In the genomic region with DNA sequence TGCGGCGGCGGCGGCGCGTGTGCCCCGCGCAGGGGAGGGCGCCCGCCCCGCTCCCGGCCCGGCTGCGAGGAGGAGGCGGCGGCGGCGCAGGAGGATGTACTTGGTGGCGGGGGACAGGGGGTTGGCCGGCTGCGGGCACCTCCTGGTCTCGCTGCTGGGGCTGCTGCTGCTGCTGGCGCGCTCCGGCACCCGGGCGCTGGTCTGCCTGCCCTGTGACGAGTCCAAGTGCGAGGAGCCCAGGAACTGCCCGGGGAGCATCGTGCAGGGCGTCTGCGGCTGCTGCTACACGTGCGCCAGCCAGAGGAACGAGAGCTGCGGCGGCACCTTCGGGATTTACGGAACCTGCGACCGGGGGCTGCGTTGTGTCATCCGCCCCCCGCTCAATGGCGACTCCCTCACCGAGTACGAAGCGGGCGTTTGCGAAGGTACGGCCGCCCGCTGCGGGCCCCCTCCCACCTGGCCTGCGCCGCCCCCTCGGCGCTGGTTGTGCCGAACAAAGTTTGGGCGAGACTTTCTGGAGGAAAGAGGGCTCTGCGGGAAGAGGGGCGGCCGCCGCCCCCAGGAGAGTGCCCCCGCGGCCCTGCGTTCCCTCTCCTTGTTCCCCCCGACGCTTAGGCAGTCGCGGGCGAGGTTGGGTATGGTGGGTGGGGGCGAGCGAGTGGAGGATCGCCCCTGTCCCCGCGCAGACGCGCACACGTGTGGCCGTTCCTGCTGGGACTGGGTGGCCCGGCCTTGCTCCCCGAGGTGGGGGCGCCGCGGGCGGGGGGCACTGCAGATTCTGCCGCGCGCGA, we compare ENCODE assay signal across 1 cellular context.
TF ChIP-seq lines count a peak whose summit lies in the region.

No MANE protein-coding gene starts in this region.

TF ChIP-seq in HepG2, 621 proteins besides CTCF, POLR2A, EP300 and RAD21 (continued from another document and continues in another):
- no peak for TF ChIP-seq ZNF691 (CRISPR knock-in tag; IDR thresholded peaks at IDR 0.05; ENCODE audit: borderline replicate concordance, low read depth)
- no peak for TF ChIP-seq SMARCC2 (IDR thresholded peaks at IDR 0.05)
- TF ChIP-seq MTF2 (CRISPR knock-in tag; IDR thresholded peaks at IDR 0.05; ENCODE audit: borderline replicate concordance) = 0 out of 2 replicates have a peak, but pooled peaks have one; percentile 25
- TF ChIP-seq ZNF770 (CRISPR knock-in tag; IDR thresholded peaks at IDR 0.05) = no peak
- no peak for TF ChIP-seq ZNF441 (CRISPR knock-in tag; IDR thresholded peaks at IDR 0.05; ENCODE audit: borderline replicate concordance)
- TF ChIP-seq, protein P1, sequence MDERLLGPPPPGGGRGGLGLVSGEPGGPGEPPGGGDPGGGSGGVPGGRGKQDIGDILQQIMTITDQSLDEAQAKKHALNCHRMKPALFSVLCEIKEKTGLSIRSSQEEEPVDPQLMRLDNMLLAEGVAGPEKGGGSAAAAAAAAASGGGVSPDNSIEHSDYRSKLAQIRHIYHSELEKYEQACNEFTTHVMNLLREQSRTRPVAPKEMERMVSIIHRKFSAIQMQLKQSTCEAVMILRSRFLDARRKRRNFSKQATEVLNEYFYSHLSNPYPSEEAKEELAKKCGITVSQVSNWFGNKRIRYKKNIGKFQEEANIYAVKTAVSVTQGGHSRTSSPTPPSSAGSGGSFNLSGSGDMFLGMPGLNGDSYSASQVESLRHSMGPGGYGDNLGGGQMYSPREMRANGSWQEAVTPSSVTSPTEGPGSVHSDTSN (CRISPR knock-in tag; IDR thresholded peaks at IDR 0.05) = no peak
- TF ChIP-seq ZSCAN9 (CRISPR knock-in tag; IDR thresholded peaks at IDR 0.05; ENCODE audit: borderline replicate concordance) = no peak
- TF ChIP-seq TSC22D2 (CRISPR knock-in tag; IDR thresholded peaks at IDR 0.05; ENCODE audit: borderline replicate concordance) = no peak
- TF ChIP-seq NFE2L2 (IDR thresholded peaks at IDR 0.05; ENCODE audit: low read length) = no peak
- no peak for TF ChIP-seq AHR (CRISPR knock-in tag; IDR thresholded peaks at IDR 0.05)
- no peak for TF ChIP-seq SNRNP70 (IDR thresholded peaks at IDR 0.05; ENCODE audit: low read depth, low read length)
- no peak for TF ChIP-seq RXRA (CRISPR knock-in tag; IDR thresholded peaks at IDR 0.05)
- no peak for TF ChIP-seq ZNF503 (CRISPR knock-in tag; IDR thresholded peaks at IDR 0.05)
- TF ChIP-seq SNAPC4 (CRISPR knock-in tag; IDR thresholded peaks at IDR 0.05) = no peak
- no peak for TF ChIP-seq TRIM22 (IDR thresholded peaks at IDR 0.05)
- TF ChIP-seq ZFP91 (CRISPR knock-in tag; IDR thresholded peaks at IDR 0.05; ENCODE audit: borderline replicate concordance) = peak; percentile 64; the same call in 1 of the 2 replicates
- TF ChIP-seq CEBPG (CRISPR knock-in tag; IDR thresholded peaks at IDR 0.05) = no peak
- TF ChIP-seq ARNTL (CRISPR knock-in tag; IDR thresholded peaks at IDR 0.05) = no peak
- no peak for TF ChIP-seq CENPBD1 (CRISPR knock-in tag; IDR thresholded peaks at IDR 0.05; ENCODE audit: borderline replicate concordance, low read depth)
- TF ChIP-seq MIXL1 (CRISPR knock-in tag; IDR thresholded peaks at IDR 0.05) = no peak
- peak; percentile 50; the same call in 1 of the 2 replicates for TF ChIP-seq ZNF274 (CRISPR knock-in tag; IDR thresholded peaks at IDR 0.05)
- TF ChIP-seq NR1H2 (CRISPR knock-in tag; IDR thresholded peaks at IDR 0.05; ENCODE audit: borderline replicate concordance, low read depth) = no peak; the same call in 1 of the 2 replicates
- TF ChIP-seq ZNF720 (CRISPR knock-in tag; IDR thresholded peaks at IDR 0.05) = no peak
- TF ChIP-seq, protein P2, sequence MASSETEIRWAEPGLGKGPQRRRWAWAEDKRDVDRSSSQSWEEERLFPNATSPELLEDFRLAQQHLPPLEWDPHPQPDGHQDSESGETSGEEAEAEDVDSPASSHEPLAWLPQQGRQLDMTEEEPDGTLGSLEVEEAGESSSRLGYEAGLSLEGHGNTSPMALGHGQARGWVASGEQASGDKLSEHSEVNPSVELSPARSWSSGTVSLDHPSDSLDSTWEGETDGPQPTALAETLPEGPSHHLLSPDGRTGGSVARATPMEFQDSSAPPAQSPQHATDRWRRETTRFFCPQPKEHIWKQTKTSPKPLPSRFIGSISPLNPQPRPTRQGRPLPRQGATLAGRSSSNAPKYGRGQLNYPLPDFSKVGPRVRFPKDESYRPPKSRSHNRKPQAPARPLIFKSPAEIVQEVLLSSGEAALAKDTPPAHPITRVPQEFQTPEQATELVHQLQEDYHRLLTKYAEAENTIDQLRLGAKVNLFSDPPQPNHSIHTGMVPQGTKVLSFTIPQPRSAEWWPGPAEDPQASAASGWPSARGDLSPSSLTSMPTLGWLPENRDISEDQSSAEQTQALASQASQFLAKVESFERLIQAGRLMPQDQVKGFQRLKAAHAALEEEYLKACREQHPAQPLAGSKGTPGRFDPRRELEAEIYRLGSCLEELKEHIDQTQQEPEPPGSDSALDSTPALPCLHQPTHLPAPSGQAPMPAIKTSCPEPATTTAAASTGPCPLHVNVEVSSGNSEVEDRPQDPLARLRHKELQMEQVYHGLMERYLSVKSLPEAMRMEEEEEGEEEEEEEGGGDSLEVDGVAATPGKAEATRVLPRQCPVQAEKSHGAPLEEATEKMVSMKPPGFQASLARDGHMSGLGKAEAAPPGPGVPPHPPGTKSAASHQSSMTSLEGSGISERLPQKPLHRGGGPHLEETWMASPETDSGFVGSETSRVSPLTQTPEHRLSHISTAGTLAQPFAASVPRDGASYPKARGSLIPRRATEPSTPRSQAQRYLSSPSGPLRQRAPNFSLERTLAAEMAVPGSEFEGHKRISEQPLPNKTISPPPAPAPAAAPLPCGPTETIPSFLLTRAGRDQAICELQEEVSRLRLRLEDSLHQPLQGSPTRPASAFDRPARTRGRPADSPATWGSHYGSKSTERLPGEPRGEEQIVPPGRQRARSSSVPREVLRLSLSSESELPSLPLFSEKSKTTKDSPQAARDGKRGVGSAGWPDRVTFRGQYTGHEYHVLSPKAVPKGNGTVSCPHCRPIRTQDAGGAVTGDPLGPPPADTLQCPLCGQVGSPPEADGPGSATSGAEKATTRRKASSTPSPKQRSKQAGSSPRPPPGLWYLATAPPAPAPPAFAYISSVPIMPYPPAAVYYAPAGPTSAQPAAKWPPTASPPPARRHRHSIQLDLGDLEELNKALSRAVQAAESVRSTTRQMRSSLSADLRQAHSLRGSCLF (CRISPR knock-in tag; IDR thresholded peaks at IDR 0.05; ENCODE audit: borderline replicate concordance) = no peak
- TF ChIP-seq TARDBP (CRISPR knock-in tag; IDR thresholded peaks at IDR 0.05) = no peak
- TF ChIP-seq MXI1 (IDR thresholded peaks at IDR 0.05; ENCODE audit: borderline replicate concordance, low read depth, low read length) = 0 out of 3 replicates have a peak, but pooled peaks have one; percentile 18
- no peak for TF ChIP-seq SMAD3 (CRISPR knock-in tag; IDR thresholded peaks at IDR 0.05)
- no peak for TF ChIP-seq DDIT3 (CRISPR knock-in tag; IDR thresholded peaks at IDR 0.05)
